ENCODE assay signal across 8 cellular contexts in genomic region chr4:128454281-128455075, GRCh38.
DNase-seq lines count a peak whose midpoint lies in the region; ATAC-seq and TF ChIP-seq lines count a peak whose summit lies in the region.

No MANE protein-coding gene starts in this region.

- peak overlapping the region in 1 of 8 donors; percentile 89 for H3K27ac Mint-ChIP-seq in CD8-positive, alpha-beta memory T cell

- ATAC-seq in GM19438 (IDR thresholded peaks at IDR 0.05; ENCODE audit: low read depth, unreplicated experiment): peak; percentile 99
- ATAC-seq in HG03460 (IDR thresholded peaks at IDR 0.05; ENCODE audit: unreplicated experiment): peak; percentile 99

- H3K9me3 Mint-ChIP-seq in CD8-positive, alpha-beta memory T cell: no peaks in the 10 kb centered on the region

- WGBS in liver: 32% methylated on average over 13 of the region's 13 CpGs

- no peaks in the 10 kb centered on the region for H3K27me3 ChIP-seq in CD8-positive, alpha-beta memory T cell (ENCODE audit: insufficient read depth, low read length, poor library complexity, severe bottlenecking)
- H3K27me3 ChIP-seq in liver (ENCODE audit: control insufficient read depth in 4 of 4, insufficient read depth in 4 of 4, low read length in 3 of 4): no peaks in the 10 kb centered on the region

- TF ChIP-seq CTCF in coronary artery (IDR thresholded peaks at IDR 0.05) (peak; percentile 59), liver (IDR thresholded peaks at IDR 0.05; ENCODE audit: low read depth, low read length, missing input control) (peak; percentile 87)

- H3K4me3 Mint-ChIP-seq in CD8-positive, alpha-beta memory T cell: no peak overlapping the region

- peaks cover 5 to 6% of the 10 kb centered on the region in 2 donors for H3K27me3 Mint-ChIP-seq in CD8-positive, alpha-beta memory T cell

- POLR2A ChIA-PET in CD8-positive, alpha-beta memory T cell (lab: Charles Lee): interaction anchor here (1.0 kb wide), 1 partner anchor 356 kb away, joined by 3 read pairs; no protein-coding TSS in a partner anchor

- CTCF ChIA-PET in CD8-positive, alpha-beta memory T cell (lab: Charles Lee): interaction anchor here (0.7 to 1.7 kb wide), 8 partner anchors 9 to 409 kb away, joined by 3 to 6 read pairs (median 3); no protein-coding TSS in a partner anchor

- H3K36me3 Mint-ChIP-seq in CD8-positive, alpha-beta memory T cell: no peaks in the 10 kb centered on the region

- peaks cover 5% of the 10 kb centered on the region for H3K4me1 ChIP-seq in CD8-positive, alpha-beta memory T cell (ENCODE audit: insufficient read depth, low read length)
- no peaks in the 10 kb centered on the region for H3K4me1 ChIP-seq in liver (ENCODE audit: control insufficient read depth in 4 of 4, insufficient read depth in 4 of 4, low read length in 3 of 4)

- no peak overlapping the region for H3K27ac ChIP-seq in CD8-positive, alpha-beta memory T cell (ENCODE audit: low read depth, low read length)
- H3K27ac ChIP-seq in coronary artery: peak overlapping the region in 1 of 2 donors; percentile 7
- no peak overlapping the region for H3K27ac ChIP-seq in liver (ENCODE audit: low read depth in 1 of 2, low read length in 2 of 2)

- TF ChIP-seq RAD21 in liver (IDR thresholded peaks at IDR 0.05): peak; percentile 99 to 100

- H3K9ac ChIP-seq in liver (ENCODE audit: low read depth in 1 of 2, low read length in 2 of 2): no peak overlapping the region

- H3K36me3 ChIP-seq in CD8-positive, alpha-beta memory T cell (ENCODE audit: insufficient read depth, low read length): no peaks in the 10 kb centered on the region
- H3K36me3 ChIP-seq in liver (ENCODE audit: control insufficient read depth in 4 of 4, insufficient read depth in 3 of 4, low read depth in 1 of 4, low read length in 3 of 4): no peaks in the 10 kb centered on the region

- H3K9me3 ChIP-seq in CD8-positive, alpha-beta memory T cell (ENCODE audit: low read length): no peaks in the 10 kb centered on the region
- no peaks in the 10 kb centered on the region for H3K9me3 ChIP-seq in liver (ENCODE audit: control insufficient read depth in 4 of 4, low read length in 3 of 4)

- H3K4me3 ChIP-seq in CD8-positive, alpha-beta memory T cell (ENCODE audit: low read length): no peak overlapping the region
- H3K4me3 ChIP-seq in coronary artery (peak overlapping the region; percentile 3), liver (ENCODE audit: low read depth in 1 of 3, low read length in 3 of 3) (no peak overlapping the region)

- DNase-seq in CD8-positive, alpha-beta memory T cell: peak; percentile 12 to 69 (median 22)
- DNase-seq in NCI-H510A treated with DMSO at 0.1 percent for 48 hours (lab: John Stamatoyannopoulos, UW): peak; percentile 61
- peak; percentile 82 for DNase-seq in activated CD4-positive, alpha-beta T cell treated with anti-CD3 and anti-CD28 coated beads for 48 hours
- DNase-seq in coronary artery (ENCODE audit: low spot score): peak; percentile 92
- peak; percentile 39 for DNase-seq in stimulated activated CD8-positive, alpha-beta memory T cell treated with anti-CD3 and anti-CD28 coated beads, Interleukin-12 subunit alpha, Interleukin-12 subunit beta, amount 100 ng/mL, for 24 hours (ENCODE audit: extremely low read depth)

- H3K4me1 Mint-ChIP-seq in CD8-positive, alpha-beta memory T cell: peaks cover 2 to 6% (median 5%) of the 10 kb centered on the region in 3 donors

TF ChIP-seq in liver, 16 proteins besides CTCF, POLR2A, EP300 and RAD21:
- TF ChIP-seq REST (IDR thresholded peaks at IDR 0.05) (no peak), SP1 (IDR thresholded peaks at IDR 0.05) (no peak), YY1 (IDR thresholded peaks at IDR 0.05) (no peak), FOXA2 (IDR thresholded peaks at IDR 0.05) (no peak), TAF1 (conservative IDR thresholded peaks at IDR 0.05) (no peak), RXRA (IDR thresholded peaks at IDR 0.05) (peak; percentile 5 to 32), GABPA (IDR thresholded peaks at IDR 0.05 in 1 of 2, conservative IDR thresholded peaks at IDR 0.05 in 1 of 2) (no peak), JUND (IDR thresholded peaks at IDR 0.05) (no peak), HNF4A (conservative IDR thresholded peaks at IDR 0.05) (peak in 1 of 2 donors; percentile 19), NR2F2 (IDR thresholded peaks at IDR 0.05) (peak; percentile 20), ZBTB33 (IDR thresholded peaks at IDR 0.05) (no peak), EGR1 (IDR thresholded peaks at IDR 0.05; ENCODE audit: low read depth in 2 of 2) (no peak), HNF4G (IDR thresholded peaks at IDR 0.05) (no peak), FOXA1 (IDR thresholded peaks at IDR 0.05) (no peak)
- TF ChIP-seq, protein P1, sequence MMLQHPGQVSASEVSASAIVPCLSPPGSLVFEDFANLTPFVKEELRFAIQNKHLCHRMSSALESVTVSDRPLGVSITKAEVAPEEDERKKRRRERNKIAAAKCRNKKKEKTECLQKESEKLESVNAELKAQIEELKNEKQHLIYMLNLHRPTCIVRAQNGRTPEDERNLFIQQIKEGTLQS (IDR thresholded peaks at IDR 0.05): peak; percentile 82
- TF ChIP-seq, protein P2, sequence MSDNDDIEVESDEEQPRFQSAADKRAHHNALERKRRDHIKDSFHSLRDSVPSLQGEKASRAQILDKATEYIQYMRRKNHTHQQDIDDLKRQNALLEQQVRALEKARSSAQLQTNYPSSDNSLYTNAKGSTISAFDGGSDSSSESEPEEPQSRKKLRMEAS (IDR thresholded peaks at IDR 0.05): no peak

Comparison
In these comparisons a context has a peak if more than half of its experiments do, and no peak if none do; other contexts are left out.
1. DNase-seq: peak in every context shown above with its lines; median percentile 92 in coronary artery; 82 in activated CD4-positive, alpha-beta T cell treated with anti-CD3 and anti-CD28 coated beads for 48 hours; 61 in NCI-H510A treated with DMSO at 0.1 percent for 48 hours; 39 in stimulated activated CD8-positive, alpha-beta memory T cell treated with anti-CD3 and anti-CD28 coated beads, Interleukin-12 subunit alpha, Interleukin-12 subunit beta, amount 100 ng/mL, for 24 hours; 22 in CD8-positive, alpha-beta memory T cell.